In genomic region chr16:8798174-8798527, GRCh38 we compare ENCODE assay signal across 8 cellular contexts. TPM values are rescaled to one million over a fixed set of nuclear protein-coding genes. Genes with fewer than 3 reads are reported as not detected.
DNase-seq lines count a peak whose midpoint lies in the region; ATAC-seq and TF ChIP-seq lines count a peak whose summit lies in the region.

No MANE protein-coding gene starts in this region.

- peak overlapping the region; percentile 93 for H3K4me2 ChIP-seq in fibroblast of lung (ENCODE audit: extremely low read depth, insufficient read depth, low read length)

- H3K4me3 Mint-ChIP-seq in progenitor cell of endocrine pancreas (ENCODE audit: low read depth) = peak overlapping the region; percentile 94

- H3K9me3 ChIP-seq in BE2C = no peaks in the 10 kb centered on the region
- no peaks in the 10 kb centered on the region for H3K9me3 ChIP-seq in SK-N-MC (ENCODE audit: low read depth, low read length)
- H3K9me3 ChIP-seq in fibroblast of lung (ENCODE audit: control insufficient read depth, insufficient read depth, low read depth, low read length) = no peaks in the 10 kb centered on the region

- TF ChIP-seq CTCF in BE2C (IDR thresholded peaks at IDR 0.05; ENCODE audit: low read depth, low read length) (no peak), fibroblast of lung (conservative IDR thresholded peaks at IDR 0.05 in 1 of 2, IDR thresholded peaks at IDR 0.05 in 1 of 2; ENCODE audit: low read depth in 1 of 2, low read length in 2 of 2) (no peak), progenitor cell of endocrine pancreas (IDR thresholded peaks at IDR 0.05; ENCODE audit: unreplicated experiment) (no peak)

- peaks cover 5% of the 10 kb centered on the region for H3K36me3 Mint-ChIP-seq in progenitor cell of endocrine pancreas (ENCODE audit: insufficient read depth)

- H2AFZ ChIP-seq in fibroblast of lung (ENCODE audit: low read length) = peak overlapping the region; percentile 52

- H4K20me1 ChIP-seq in fibroblast of lung (ENCODE audit: control insufficient read depth, extremely low read depth, insufficient read depth, low read length) = no peaks in the 10 kb centered on the region

- H3K27me3 Mint-ChIP-seq in progenitor cell of endocrine pancreas = no peaks in the 10 kb centered on the region

- ATAC-seq in GM21526 (IDR thresholded peaks at IDR 0.05; ENCODE audit: low FRiP score, unreplicated experiment) (peak; percentile 4), HG03457 (IDR thresholded peaks at IDR 0.05; ENCODE audit: unreplicated experiment) (no peak)

- H3K4me1 Mint-ChIP-seq in progenitor cell of endocrine pancreas (ENCODE audit: low read depth) = peaks cover 12% of the 10 kb centered on the region

- H3K79me2 ChIP-seq in fibroblast of lung (ENCODE audit: control insufficient read depth, insufficient read depth, low read length) = peaks cover 66% of the 10 kb centered on the region

- peak overlapping the region; percentile 94 for H3K27ac Mint-ChIP-seq in progenitor cell of endocrine pancreas

- H3K9me3 Mint-ChIP-seq in progenitor cell of endocrine pancreas (ENCODE audit: low read depth) = no peaks in the 10 kb centered on the region

- H3K36me3 ChIP-seq in BE2C (peaks cover 26% of the 10 kb centered on the region), SK-N-MC (ENCODE audit: insufficient read depth, low read length) (peaks cover 34% of the 10 kb centered on the region), fibroblast of lung (ENCODE audit: control insufficient read depth, insufficient read depth, low read length) (peaks cover 12% of the 10 kb centered on the region)

- peak overlapping the region; percentile 97 for H3K9ac ChIP-seq in SK-N-MC (ENCODE audit: insufficient read length)
- H3K9ac ChIP-seq in fibroblast of lung (ENCODE audit: insufficient read depth, low read length) = peak overlapping the region; percentile 99

- no peaks in the 10 kb centered on the region for H3K4me1 ChIP-seq in BE2C
- peaks cover 4% of the 10 kb centered on the region for H3K4me1 ChIP-seq in fibroblast of lung (ENCODE audit: control insufficient read depth, extremely low read depth, insufficient read depth, low read length)

- H3K27ac ChIP-seq in SK-N-MC (peak overlapping the region; percentile 16; the same call in 1 of the 2 replicates), fibroblast of lung (ENCODE audit: insufficient read depth, low read length) (peak overlapping the region; percentile 99)

- H3K4me3 ChIP-seq in BE2C (ENCODE audit: low read depth, low read length) (peak overlapping the region; percentile 99), SK-N-MC (peak overlapping the region; percentile 97), fibroblast of lung (replicated peaks in 1 of 4; ENCODE audit: control extremely low read depth in 1 of 4, insufficient read depth in 1 of 4, low read depth in 3 of 4, low read length in 4 of 4) (peak overlapping the region; percentile 93 to 100 (median 98))

- H3K27me3 ChIP-seq in BE2C (no peaks in the 10 kb centered on the region), fibroblast of lung (ENCODE audit: control insufficient read depth, insufficient read depth, low read length) (no peaks in the 10 kb centered on the region)

- DNase-seq in BE2C = no peak
- no peak for DNase-seq in SK-N-MC (ENCODE audit: low read depth, low spot score)
- peak in 1 of 2 donors; percentile 31 for DNase-seq in fibroblast of lung (ENCODE audit: low read depth in 2 of 2)
- no peak for DNase-seq in progenitor cell of endocrine pancreas (ENCODE audit: low spot score, unreplicated experiment)
- no peak for DNase-seq in MV-4-11 (lab: John Stamatoyannopoulos, UW)
- DNase-seq in EL = no peak

RNA-seq across cellular contexts. Expression of gene PMM2, which starts 0.5 kb away (rescaled TPM):
- polyA plus RNA-seq in BE2C (2012; ENCODE audit: insufficient read depth, insufficient read length, low read depth) = 62.2 TPM
- total RNA-seq in fibroblast of lung = 17.2 and 19.5 TPM in 2 replicates
- polyA plus RNA-seq in fibroblast of lung = 42.1 and 49.3 TPM in 2 replicates
- 38.7 and 55.7 TPM in 2 replicates for polyA plus RNA-seq in fibroblast of lung (2012)
- 6.4 and 18.8 TPM in 2 replicates for polyA minus RNA-seq in fibroblast of lung (ENCODE audit: low replicate concordance)
- 26.5 and 30.3 TPM in 2 replicates for total RNA-seq in progenitor cell of endocrine pancreas

RNA-seq across cellular contexts. Expression of gene TMEM186, which starts 0.7 kb away (rescaled TPM):
- polyA plus RNA-seq in BE2C (2012; ENCODE audit: insufficient read depth, insufficient read length, low read depth) = 23.5 TPM
- total RNA-seq in fibroblast of lung (5.6 and 6.8 TPM in 2 replicates), progenitor cell of endocrine pancreas (10.8 and 11.1 TPM in 2 replicates)
- polyA plus RNA-seq in fibroblast of lung = 6.6 and 8.6 TPM in 2 replicates
- 7.3 and 9.0 TPM in 2 replicates for polyA plus RNA-seq in fibroblast of lung (2012)
- polyA minus RNA-seq in fibroblast of lung (ENCODE audit: low replicate concordance) = 2.4 and 9.2 TPM in 2 replicates
